In genomic region chr16:3690470-3690918, GRCh38 we compare ENCODE assay signal across 8 cellular contexts. TPM values are rescaled to one million over a fixed set of nuclear protein-coding genes. Genes with fewer than 3 reads are reported as not detected.
DNase-seq lines count a peak whose midpoint lies in the region; ATAC-seq and TF ChIP-seq lines count a peak whose summit lies in the region.

No MANE protein-coding gene starts in this region.

- TF ChIP-seq EP300 in Ishikawa (IDR thresholded peaks at IDR 0.05; ENCODE audit: borderline replicate concordance) = no peak

- no peaks in the 10 kb centered on the region for H3K27me3 Mint-ChIP-seq in activated T-cell treated with anti-CD3 and anti-CD28 coated beads, Interleukin-2, amount 50 U/mL, for 72 hours (ENCODE audit: low read depth)
- H3K27me3 Mint-ChIP-seq in naive B cell = no peaks in the 10 kb centered on the region

- no peaks in the 10 kb centered on the region for H3K9me3 Mint-ChIP-seq in activated T-cell treated with anti-CD3 and anti-CD28 coated beads, Interleukin-2, amount 50 U/mL, for 72 hours
- no peaks in the 10 kb centered on the region for H3K9me3 Mint-ChIP-seq in naive B cell

- H3K27ac ChIP-seq in Panc1 (ENCODE audit: low read length) = no peak overlapping the region
- H3K27ac ChIP-seq in esophagus squamous epithelium = peak overlapping the region; percentile 46 to 80 (median 72)

- in situ Hi-C loops in Panc1 (cut with HindIII; ENCODE audit: low pct_unique_long_range_greater_than_20kb, low sequenced_read_pairs) = no loop called here

- no peaks in the 10 kb centered on the region for H3K9me3 ChIP-seq in Panc1 (ENCODE audit: control insufficient read depth, insufficient read depth, low read depth, low read length)
- H3K9me3 ChIP-seq in esophagus squamous epithelium = no peaks in the 10 kb centered on the region

- H3K27ac Mint-ChIP-seq in activated T-cell treated with anti-CD3 and anti-CD28 coated beads, Interleukin-2, amount 50 U/mL, for 72 hours = peak overlapping the region; percentile 77
- peak overlapping the region in 4 of 6 donors; percentile 39 to 67 (median 58) for H3K27ac Mint-ChIP-seq in naive B cell

- ATAC-seq in GM18520 (IDR thresholded peaks at IDR 0.05; ENCODE audit: unreplicated experiment) (peak; percentile 80), Panc1 (peak; percentile 99), naive B cell (ENCODE audit: low read depth in 2 of 2) (peak; percentile 99)
- peak; percentile 96 to 98 for ATAC-seq in activated T-cell treated with anti-CD3 and anti-CD28 coated beads, Interleukin-2, amount 50 U/mL, for 72 hours (replicated peaks in 1 of 2)

- CTCF ChIA-PET in Panc1 (lab: Charles Lee) = no interaction called here

- peak; percentile 68 for TF ChIP-seq RAD21 in Ishikawa (IDR thresholded peaks at IDR 0.05; ENCODE audit: low read depth)

- no peaks in the 10 kb centered on the region for H3K27me3 ChIP-seq in Panc1 (ENCODE audit: control insufficient read depth, insufficient read depth, low read length)
- H3K27me3 ChIP-seq in esophagus squamous epithelium = no peaks in the 10 kb centered on the region

- TF ChIP-seq CTCF in Panc1 (IDR thresholded peaks at IDR 0.05) = peak; percentile 96
- TF ChIP-seq CTCF in esophagus squamous epithelium (IDR thresholded peaks at IDR 0.05) = peak; percentile 92 to 95 (median 94)

- peak; percentile 43 for DNase-seq in 8988T
- DNase-seq in Panc1 (ENCODE audit: low read depth, low spot score) = peak; percentile 63
- DNase-seq in activated T-cell treated with anti-CD3 and anti-CD28 coated beads, Interleukin-2, amount 50 U/mL, for 72 hours = peak; percentile 81 to 87
- DNase-seq in esophagus squamous epithelium (lab: John Stamatoyannopoulos, UW) = peak; percentile 15
- DNase-seq in naive B cell = peak; percentile 73
- peak; percentile 68 to 75 for DNase-seq in stimulated activated CD8-positive, alpha-beta memory T cell treated with anti-CD3 and anti-CD28 coated beads, Interleukin-7, amount 100 ng/mL, for 1 hour (ENCODE audit: low read depth in 2 of 2)

- 0 out of 2 replicates have a peak, but pooled peaks cover 6% of the 10 kb centered on the region for H3K4me1 ChIP-seq in Panc1 (ENCODE audit: control insufficient read depth, insufficient read depth, low read length)
- H3K4me1 ChIP-seq in esophagus squamous epithelium = peaks cover 7 to 20% (median 10%) of the 10 kb centered on the region in 3 donors

- intact Hi-C loops in Panc1 (cut with micrococcal nuclease; ENCODE audit: unreplicated experiment) = no loop called here
- intact Hi-C loops in esophagus squamous epithelium (cut with DNase I) = loop anchor here (5.0 kb wide), 1 partner anchor 187 kb away; no protein-coding TSS in a partner anchor

- POLR2A ChIA-PET in Panc1 (lab: Charles Lee) = no interaction called here

- peaks cover 17% of the 10 kb centered on the region for H3K4me1 Mint-ChIP-seq in activated T-cell treated with anti-CD3 and anti-CD28 coated beads, Interleukin-2, amount 50 U/mL, for 72 hours (ENCODE audit: low read depth)
- peaks cover 7 to 17% (median 16%) of the 10 kb centered on the region in 3 donors for H3K4me1 Mint-ChIP-seq in naive B cell

- H3K36me3 Mint-ChIP-seq in activated T-cell treated with anti-CD3 and anti-CD28 coated beads, Interleukin-2, amount 50 U/mL, for 72 hours (ENCODE audit: insufficient read depth in 2 of 2) = peaks cover 3 to 10% of the 10 kb centered on the region in 2 donors
- H3K36me3 Mint-ChIP-seq in naive B cell = peaks cover 0 to 14% of the 10 kb centered on the region in 2 donors

- H3K36me3 ChIP-seq in Panc1 (ENCODE audit: control insufficient read depth, insufficient read depth, low read length) (no peaks in the 10 kb centered on the region), esophagus squamous epithelium (peaks cover 11 to 54% (median 22%) of the 10 kb centered on the region in 3 donors)

- BruUV-seq in Panc1 (replicated peaks; lab: Mats Ljungman, UMichigan) = no TSS peak

- 10 to 22% methylated on average over 8 to 11 of the region's 18 CpGs for WGBS in esophagus squamous epithelium, 2 donors

- H3K4me3 ChIP-seq in Panc1 (ENCODE audit: low read depth in 2 of 2, low read length in 2 of 2) = no peak overlapping the region
- H3K4me3 ChIP-seq in esophagus squamous epithelium = peak overlapping the region in 3 of 4 donors; percentile 28 to 59 (median 30)

- TF ChIP-seq POLR2A in esophagus squamous epithelium (IDR thresholded peaks at IDR 0.05) = no peak

- H3K4me3 Mint-ChIP-seq in activated T-cell treated with anti-CD3 and anti-CD28 coated beads, Interleukin-2, amount 50 U/mL, for 72 hours = no peak overlapping the region
- no peak overlapping the region for H3K4me3 Mint-ChIP-seq in naive B cell

TF ChIP-seq in Ishikawa, 13 proteins besides CTCF, POLR2A, EP300 and RAD21:
- TF ChIP-seq USF1 (IDR thresholded peaks at IDR 0.05) (no peak), NFIC (IDR thresholded peaks at IDR 0.05) (no peak), TEAD4 (IDR thresholded peaks at IDR 0.05) (no peak), YY1 (IDR thresholded peaks at IDR 0.05; ENCODE audit: low read depth) (0 out of 2 replicates have a peak, but pooled peaks have one; percentile 50), TCF12 (IDR thresholded peaks at IDR 0.05; ENCODE audit: low read depth) (peak; percentile 51; the same call in 1 of the 2 replicates)

RNA-seq across cellular contexts. Expression of gene TRAP1, which starts 26.8 kb away (rescaled TPM):
- 137 TPM for total RNA-seq in Panc1 (2021; ENCODE audit: unreplicated experiment)
- 161 TPM for polyA plus RNA-seq in Panc1 (2012; ENCODE audit: insufficient read length)
- 100 to 1,000 TPM; 181 to 189 TPM for total RNA-seq in activated T-cell treated with anti-CD3 and anti-CD28 coated beads, Interleukin-2, amount 50 U/mL, for 72 hours
- 100 to 1,000 TPM in 2 of 4 donors, 10 to 100 TPM in 2; 76.5 to 121 (median 97.6) TPM for total RNA-seq in esophagus squamous epithelium
- polyA plus RNA-seq in naive B cell (ENCODE audit: low read depth in 6 of 6) = 10 to 100 TPM; 31.2 to 54.4 (median 39.8) TPM

RNA-seq across cellular contexts. Expression of gene DNASE1, which starts 36.0 kb away (rescaled TPM):
- total RNA-seq in Panc1 (2021; ENCODE audit: unreplicated experiment) (21.1 TPM), esophagus squamous epithelium (10 to 100 TPM in 2 of 4 donors, 1 to 10 TPM in 2; 5.7 to 13.4 (median 9.9) TPM)
- polyA plus RNA-seq in Panc1 (2012; ENCODE audit: insufficient read length) = 24.7 TPM
- total RNA-seq in activated T-cell treated with anti-CD3 and anti-CD28 coated beads, Interleukin-2, amount 50 U/mL, for 72 hours = 10 to 100 TPM; 19.4 to 21.3 TPM
- 10 to 100 TPM in 1 of 6 donors, 1 to 10 TPM in 4, not detected in 1; 2.5 to 24.4 (median 3.8) TPM for polyA plus RNA-seq in naive B cell (ENCODE audit: low read depth in 6 of 6)

Comparison
In these comparisons a context has a peak if more than half of its experiments do, and no peak if none do; other contexts are left out.
1. DNase-seq: peak in every context shown above with its lines; median percentile 84 in activated T-cell treated with anti-CD3 and anti-CD28 coated beads, Interleukin-2, amount 50 U/mL, for 72 hours; 73 in naive B cell; 72 in stimulated activated CD8-positive, alpha-beta memory T cell treated with anti-CD3 and anti-CD28 coated beads, Interleukin-7, amount 100 ng/mL, for 1 hour; 63 in Panc1; 43 in 8988T; 15 in esophagus squamous epithelium.
2. H3K4me3 ChIP-seq: peak in esophagus squamous epithelium (3 of 4); none in Panc1 (0 of 2).
3. Peak in every context shown above with its lines, with median percentiles within 50 percentile points of each other: ATAC-seq.